ENCODE assay signal across 7 cellular contexts in the genomic region with DNA sequence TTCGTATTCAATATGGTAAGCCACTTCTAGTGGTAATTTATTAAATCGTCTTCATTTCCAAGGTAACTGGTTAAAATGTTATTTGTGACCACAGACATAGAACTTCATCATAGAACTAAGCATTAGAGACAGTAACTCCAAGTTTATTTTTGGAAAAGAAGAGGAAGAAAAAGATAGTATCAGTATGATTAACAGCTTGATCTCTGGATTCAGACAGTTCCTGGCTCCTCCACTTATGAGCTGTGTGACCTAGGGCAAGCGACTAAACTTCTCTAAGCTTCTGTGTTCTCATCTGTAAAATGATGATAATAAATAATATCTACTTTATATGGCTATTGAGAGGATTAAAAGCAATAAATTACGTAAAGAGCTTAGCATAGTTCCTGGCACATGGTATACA.
"Had no signal": no experiment of that assay in that cellular context is flagged by ENCODE, and none has a peak within 500 bp of the region (broad histone marks: within the 10 kb centered on the region; RNA-seq: fewer than 3 reads in every experiment).

No MANE protein-coding gene starts in this region.

- H3K4me2 ChIP-seq: GM23338 had no signal

- H3K4me3 ChIP-seq: GM23338 had no signal

- FAIRE-seq: H1, H54, HTR-8/SVneo had no signal

- DNase-seq: H9, HCEC 1CT, KG1 had no signal

- ATAC-seq: GM23338 had no signal

- H2AFZ ChIP-seq: GM23338 had no signal
